25 cellular contexts compared by ENCODE assay signal in genomic region chrX:7582191-7582590, GRCh38.
A peak's percentile ranks its signal among the peaks of the same experiment; 100 is the strongest.
DNase-seq lines count a peak whose midpoint lies in the region; ATAC-seq and TF ChIP-seq lines count a peak whose summit lies in the region.
"Had no signal": no experiment of that assay in that cellular context is flagged by ENCODE, and none has a peak within 500 bp of the region (broad histone marks: within the 10 kb centered on the region; RNA-seq: fewer than 3 reads in every experiment).

No MANE protein-coding gene starts in this region.

- no peaks in the 10 kb centered on the region for H3K27me3 ChIP-seq in foreskin keratinocyte
- H3K27me3 ChIP-seq: spleen, testis, vagina had no signal

- no peak overlapping the region for H3K27ac ChIP-seq in foreskin keratinocyte
- H3K27ac ChIP-seq: coronary artery, spleen, testis, vagina had no signal

- ATAC-seq in foreskin keratinocyte, result no peak
- ATAC-seq: left lobe of liver had no signal

- DNase-seq in DMS153 treated with DMSO at 0.1 percent for 48 hours (lab: John Stamatoyannopoulos, UW; ENCODE audit: unreplicated experiment), result peak; percentile 34
- peak; percentile 34 for DNase-seq in NCI-H2081 treated with DMSO at 0.1 percent for 48 hours (lab: John Stamatoyannopoulos, UW)
- DNase-seq in NCI-H748 treated with DMSO at 0.1 percent for 48 hours (lab: John Stamatoyannopoulos, UW), result peak; percentile 66
- DNase-seq in kidney tubule cell (ENCODE audit: low spot score), result peak; percentile 76
- no peak for DNase-seq in activated CD4-positive, alpha-beta T cell treated with anti-CD3 and anti-CD28 coated beads for 48 hours
- DNase-seq in activated gamma-delta T cell (lab: John Stamatoyannopoulos, UW), result no peak
- DNase-seq in foreskin keratinocyte, result no peak
- DNase-seq: activated B cell treated with CpG ODN at 0.5 μM for 24 hours; activated CD4-positive, alpha-beta T cell treated with anti-CD3 and anti-CD28 coated beads, Interleukin-2, amount 50 U/mL, for 48 hours; activated CD8-positive, alpha-beta memory T cell treated with anti-CD3 and anti-CD28 coated beads, Interleukin-2, amount 50 U/mL, for 48 hours; activated gamma-delta T cell treated with Interleukin-2 at 50 U/mL for 16 hours; CD4-positive, alpha-beta T cell; DND-41; GOT3; mesendoderm; naive B cell; NCI-H1694; spleen; stimulated activated CD4-positive, alpha-beta T cell treated with anti-CD3 and anti-CD28 coated beads, Interleukin-4, amount 100 ng/mL, for 1 hour; stimulated activated naive CD4-positive, alpha-beta T cell; T1000; testis had no signal

- TF ChIP-seq CTCF in foreskin keratinocyte (conservative IDR thresholded peaks at IDR 0.05), result no peak

- H3K4me1 ChIP-seq in foreskin keratinocyte, result no peaks in the 10 kb centered on the region
- H3K4me1 ChIP-seq: spleen, testis, vagina had no signal

Comparison
In these comparisons a context has a peak if more than half of its experiments do, and no peak if none do; other contexts are left out.
1. DNase-seq: peak in DMS153 treated with DMSO at 0.1 percent for 48 hours (single experiment), NCI-H2081 treated with DMSO at 0.1 percent for 48 hours (single experiment), NCI-H748 treated with DMSO at 0.1 percent for 48 hours (single experiment) and kidney tubule cell (single experiment); none in activated CD4-positive, alpha-beta T cell treated with anti-CD3 and anti-CD28 coated beads for 48 hours (single experiment), activated gamma-delta T cell (single experiment) and foreskin keratinocyte (0 of 2).